In genomic region chr12:121423682-121424631, GRCh38 we compare ENCODE assay signal across 13 cellular contexts. TPM values are rescaled to one million over a fixed set of nuclear protein-coding genes. Genes with fewer than 3 reads are reported as not detected.
DNase-seq lines count a peak whose midpoint lies in the region; ATAC-seq lines count a peak whose summit lies in the region.
"Had no signal": no experiment of that assay in that cellular context is flagged by ENCODE, and none has a peak within 500 bp of the region (broad histone marks: within the 10 kb centered on the region; RNA-seq: fewer than 3 reads in every experiment).

No MANE protein-coding gene starts in this region.

- DNase-seq in activated naive CD4-positive, alpha-beta T cell treated with anti-CD3 and anti-CD28 coated beads for 36 hours = no peak
- DNase-seq in T-helper 17 cell (no peak), left cardiac atrium (peak; percentile 57), NCI-H524 treated with DMSO at 0.1 percent for 48 hours (lab: John Stamatoyannopoulos, UW) (no peak)
- no peak for DNase-seq in stimulated activated naive B cell treated with anti-CD40 and anti-IgM and Interleukin-4, amounts not matched to agents 10 μg/mL and 1 μg/mL and 100 μg/mL, for 72 hours
- no peak for DNase-seq in central memory CD4-positive, alpha-beta T cell
- DNase-seq: NCI-H1105 treated with DMSO at 0.1 percent for 48 hours, NCI-H524, SHP77 treated with DMSO at 0.1 percent for 48 hours, upper lobe of right lung had no signal

- no peaks in the 10 kb centered on the region for H3K9me3 Mint-ChIP-seq in activated naive CD4-positive, alpha-beta T cell treated with anti-CD3 and anti-CD28 coated beads, Interleukin-2, amount 50 U/mL, for 24 hours
- H3K9me3 Mint-ChIP-seq in activated naive CD4-positive, alpha-beta T cell treated with anti-CD3 and anti-CD28 coated beads for 36 hours = no peaks in the 10 kb centered on the region
- H3K9me3 Mint-ChIP-seq in stimulated activated naive B cell treated with anti-CD40 and anti-IgM and Interleukin-4, amounts not matched to agents 10 μg/mL and 1 μg/mL and 100 μg/mL, for 72 hours = no peaks in the 10 kb centered on the region
- H3K9me3 Mint-ChIP-seq: neural crest cell had no signal

- ATAC-seq in T-helper 17 cell = no peak
- peak; percentile 77 to 78 for ATAC-seq in left cardiac atrium
- ATAC-seq in stimulated activated naive B cell treated with anti-CD40 and anti-IgM and Interleukin-4, amounts not matched to agents 10 μg/mL and 1 μg/mL and 100 μg/mL, for 72 hours (replicated peaks) = no peak
- no peak for ATAC-seq in HG02970 (IDR thresholded peaks at IDR 0.05; ENCODE audit: low FRiP score, unreplicated experiment)
- ATAC-seq: upper lobe of right lung had no signal

- CTCF ChIA-PET in activated naive CD4-positive, alpha-beta T cell treated with anti-CD3 and anti-CD28 coated beads for 36 hours (lab: Charles Lee) = interaction anchor here (1.1 to 2.5 kb wide), 4 partner anchors 9 to 89 kb away, joined by 3 to 18 read pairs (median 10); no protein-coding TSS in a partner anchor

- no peak overlapping the region for H3K4me3 Mint-ChIP-seq in activated naive CD4-positive, alpha-beta T cell treated with anti-CD3 and anti-CD28 coated beads, Interleukin-2, amount 50 U/mL, for 24 hours
- no peak overlapping the region for H3K4me3 Mint-ChIP-seq in activated naive CD4-positive, alpha-beta T cell treated with anti-CD3 and anti-CD28 coated beads for 36 hours
- H3K4me3 Mint-ChIP-seq in T-helper 17 cell = no peak overlapping the region
- H3K4me3 Mint-ChIP-seq in stimulated activated naive B cell treated with anti-CD40 and anti-IgM and Interleukin-4, amounts not matched to agents 10 μg/mL and 1 μg/mL and 100 μg/mL, for 72 hours = no peak overlapping the region
- H3K4me3 Mint-ChIP-seq: neural crest cell had no signal

- no peaks in the 10 kb centered on the region for H3K27me3 Mint-ChIP-seq in activated naive CD4-positive, alpha-beta T cell treated with anti-CD3 and anti-CD28 coated beads, Interleukin-2, amount 50 U/mL, for 24 hours
- no peaks in the 10 kb centered on the region for H3K27me3 Mint-ChIP-seq in activated naive CD4-positive, alpha-beta T cell treated with anti-CD3 and anti-CD28 coated beads for 36 hours (ENCODE audit: low read depth)
- no peaks in the 10 kb centered on the region for H3K27me3 Mint-ChIP-seq in T-helper 17 cell
- no peaks in the 10 kb centered on the region for H3K27me3 Mint-ChIP-seq in stimulated activated naive B cell treated with anti-CD40 and anti-IgM and Interleukin-4, amounts not matched to agents 10 μg/mL and 1 μg/mL and 100 μg/mL, for 72 hours

- intact Hi-C loops in activated naive CD4-positive, alpha-beta T cell treated with anti-CD3 and anti-CD28 coated beads for 36 hours (cut with micrococcal nuclease) = no loop called here
- intact Hi-C loops in left cardiac atrium (cut with DNase I) = no loop called here

- H3K4me1 Mint-ChIP-seq in activated naive CD4-positive, alpha-beta T cell treated with anti-CD3 and anti-CD28 coated beads, Interleukin-2, amount 50 U/mL, for 24 hours = peaks cover 6% of the 10 kb centered on the region
- no peaks in the 10 kb centered on the region for H3K4me1 Mint-ChIP-seq in activated naive CD4-positive, alpha-beta T cell treated with anti-CD3 and anti-CD28 coated beads for 36 hours (ENCODE audit: low read depth)
- peaks cover 2% of the 10 kb centered on the region for H3K4me1 Mint-ChIP-seq in T-helper 17 cell
- H3K4me1 Mint-ChIP-seq in stimulated activated naive B cell treated with anti-CD40 and anti-IgM and Interleukin-4, amounts not matched to agents 10 μg/mL and 1 μg/mL and 100 μg/mL, for 72 hours = peaks cover 16 to 29% of the 10 kb centered on the region in 2 donors
- H3K4me1 Mint-ChIP-seq: neural crest cell had no signal

- H3K36me3 Mint-ChIP-seq in activated naive CD4-positive, alpha-beta T cell treated with anti-CD3 and anti-CD28 coated beads, Interleukin-2, amount 50 U/mL, for 24 hours = peaks cover 13% of the 10 kb centered on the region
- H3K36me3 Mint-ChIP-seq in activated naive CD4-positive, alpha-beta T cell treated with anti-CD3 and anti-CD28 coated beads for 36 hours (ENCODE audit: low read depth) = peaks cover 45% of the 10 kb centered on the region
- H3K36me3 Mint-ChIP-seq in T-helper 17 cell (ENCODE audit: low read depth) = peaks cover 12% of the 10 kb centered on the region
- peaks cover 41 to 68% of the 10 kb centered on the region in 2 donors for H3K36me3 Mint-ChIP-seq in stimulated activated naive B cell treated with anti-CD40 and anti-IgM and Interleukin-4, amounts not matched to agents 10 μg/mL and 1 μg/mL and 100 μg/mL, for 72 hours

- no peaks in the 10 kb centered on the region for H3K9me3 ChIP-seq in T-helper 17 cell (ENCODE audit: control insufficient read depth, low read length, poor library complexity, severe bottlenecking)
- H3K9me3 ChIP-seq: upper lobe of right lung had no signal

- peak overlapping the region; percentile 55 for H3K27ac Mint-ChIP-seq in activated naive CD4-positive, alpha-beta T cell treated with anti-CD3 and anti-CD28 coated beads, Interleukin-2, amount 50 U/mL, for 24 hours
- H3K27ac Mint-ChIP-seq in activated naive CD4-positive, alpha-beta T cell treated with anti-CD3 and anti-CD28 coated beads for 36 hours = no peak overlapping the region
- H3K27ac Mint-ChIP-seq in T-helper 17 cell = peak overlapping the region; percentile 63
- H3K27ac Mint-ChIP-seq in stimulated activated naive B cell treated with anti-CD40 and anti-IgM and Interleukin-4, amounts not matched to agents 10 μg/mL and 1 μg/mL and 100 μg/mL, for 72 hours = peak overlapping the region; percentile 59

RNA-seq across cellular contexts. Expression of gene RNF34, which starts 24.0 kb away (rescaled TPM):
- 10 to 100 TPM; 54.1 to 57.0 TPM for total RNA-seq in activated naive CD4-positive, alpha-beta T cell treated with anti-CD3 and anti-CD28 coated beads for 36 hours
- 10 to 100 TPM; 63.8 to 63.9 TPM for total RNA-seq in T-helper 17 cell
- 10 to 100 TPM; 21.4 to 23.5 TPM for total RNA-seq in left cardiac atrium

Comparison
In these comparisons a context has a peak if more than half of its experiments do, and no peak if none do; other contexts are left out.
1. ATAC-seq: peak in left cardiac atrium (2 of 2); none in T-helper 17 cell (single experiment), stimulated activated naive B cell treated with anti-CD40 and anti-IgM and Interleukin-4, amounts not matched to agents 10 μg/mL and 1 μg/mL and 100 μg/mL, for 72 hours (0 of 2) and HG02970 (single experiment).